25 cellular contexts compared by ENCODE assay signal in the genomic region with DNA sequence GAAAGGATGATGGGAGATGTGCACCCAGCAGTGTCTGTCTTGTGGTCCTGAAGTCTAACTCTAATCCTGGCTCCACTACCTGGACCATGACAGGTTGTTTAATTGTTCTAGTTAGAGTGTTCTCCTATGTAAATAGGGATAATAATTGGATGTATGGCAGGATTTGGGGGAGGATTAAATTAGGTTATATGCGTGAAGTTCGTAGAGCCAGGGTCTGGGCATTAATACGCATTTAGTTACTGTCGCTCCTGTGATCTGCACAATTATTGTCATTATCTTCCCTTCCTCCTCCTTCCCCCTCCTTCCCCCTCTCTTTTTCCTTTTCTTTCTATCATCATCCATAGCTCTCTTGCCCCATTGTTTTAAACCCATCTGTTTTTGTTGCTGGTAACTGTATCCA.
DNase-seq lines count a peak whose midpoint lies in the region; ATAC-seq, FAIRE-seq and TF ChIP-seq lines count a peak whose summit lies in the region.
"Had no signal": no experiment of that assay in that cellular context is flagged by ENCODE, and none has a peak within 500 bp of the region (broad histone marks: within the 10 kb centered on the region; RNA-seq: fewer than 3 reads in every experiment).

No MANE protein-coding gene starts in this region.

- TF ChIP-seq EP300 in HepG2 (IDR thresholded peaks at IDR 0.05; ENCODE audit: low read depth in 2 of 2, low read length in 2 of 2) (no peak), HepG2 (CRISPR knock-in tag; IDR thresholded peaks at IDR 0.05; ENCODE audit: borderline replicate concordance) (no peak)

- no peak overlapping the region for H3K56ac ChIP-seq in mesendoderm (ENCODE audit: low read length)

- ATAC-seq in HepG2 (no peak), right lobe of liver (no peak), GM21786 (IDR thresholded peaks at IDR 0.05; ENCODE audit: unreplicated experiment) (no peak)
- ATAC-seq: A549, GM12878 had no signal

- H4K20me1 ChIP-seq in HepG2 (ENCODE audit: insufficient read depth, low read length) (no peaks in the 10 kb centered on the region), smooth muscle cell (ENCODE audit: low read depth) (no peaks in the 10 kb centered on the region), GM23248 (ENCODE audit: insufficient read depth) (no peaks in the 10 kb centered on the region)
- H4K20me1 ChIP-seq: BLaER1 had no signal

- TF ChIP-seq RAD21 in HepG2 (CRISPR knock-in tag; IDR thresholded peaks at IDR 0.05), result no peak

- TF ChIP-seq POLR2A in HepG2 (IDR thresholded peaks at IDR 0.05; ENCODE audit: insufficient read depth in 1 of 2, low read depth in 2 of 2, low read length in 2 of 2), result no peak
- TF ChIP-seq POLR2A in right lobe of liver (IDR thresholded peaks at IDR 0.05), result no peak

- H3K23ac ChIP-seq in mesendoderm (ENCODE audit: low read length), result no peak overlapping the region

- H3K79me2 ChIP-seq in HepG2 (ENCODE audit: insufficient read depth, low read length) (no peaks in the 10 kb centered on the region), mesendoderm (ENCODE audit: control insufficient read depth, insufficient read depth, low read length) (no peaks in the 10 kb centered on the region), smooth muscle cell (ENCODE audit: low read depth) (no peaks in the 10 kb centered on the region), GM23248 (ENCODE audit: insufficient read depth) (no peaks in the 10 kb centered on the region)

- no peaks in the 10 kb centered on the region for H3K79me1 ChIP-seq in mesendoderm (ENCODE audit: low read length)

- DNase-seq in HepG2 (ENCODE audit: low spot score) (no peak), right lobe of liver (no peak), fibroblast of villous mesenchyme (ENCODE audit: low read depth) (no peak), mesendoderm (no peak), smooth muscle cell (lab: John Stamatoyannopoulos, UW; ENCODE audit: unreplicated experiment) (no peak), ascending aorta (ENCODE audit: low spot score in 2 of 2) (no peak), GM23248 (no peak)
- DNase-seq: BE2C; CD4-positive, alpha-beta memory T cell; CD4-positive, CD25-positive, alpha-beta regulatory T cell; CD8-positive, alpha-beta memory T cell; COR-L47; DMS 273 treated with DMSO at 0.1 percent for 48 hours; DMS153; DMS79; DND-41; EL; GDM1 had no signal

- no peaks in the 10 kb centered on the region for H3K9me2 ChIP-seq in GM23248 (ENCODE audit: insufficient read depth)

- in situ Hi-C loops in HepG2 (cut with HindIII; ENCODE audit: extremely low pct_ligation_motif_present, low pct_unique_long_range_greater_than_20kb), result no loop called here
- in situ Hi-C loops in GM23248 (cut with MboI), result no loop called here

- no peak overlapping the region for H2BK120ac ChIP-seq in mesendoderm (ENCODE audit: low read depth, low read length)

- H2AFZ ChIP-seq in HepG2 (ENCODE audit: low read length) (no peak overlapping the region), smooth muscle cell (ENCODE audit: low read depth) (no peak overlapping the region), GM23248 (no peak overlapping the region)

- H3K4me3 ChIP-seq in HepG2 (replicated peaks in 1 of 3; ENCODE audit: insufficient read depth in 1 of 3, low read depth in 2 of 3, low read length in 3 of 3) (no peak overlapping the region), right lobe of liver (no peak overlapping the region), fibroblast of villous mesenchyme (ENCODE audit: low read depth, low read length) (peak overlapping the region; percentile 50), mesendoderm (ENCODE audit: low read length) (no peak overlapping the region), smooth muscle cell (no peak overlapping the region), ascending aorta (no peak overlapping the region), GM23248 (no peak overlapping the region)
- H3K4me3 ChIP-seq: A549, BLaER1, GM12878 had no signal

- intact Hi-C loops in HepG2 (cut with micrococcal nuclease; ENCODE audit: unreplicated experiment) (no loop called here), right lobe of liver (cut with DNase I) (no loop called here), ascending aorta (cut with DNase I) (no loop called here)

- POLR2A ChIA-PET in HepG2 (lab: Yijun Ruan, JAX), result no interaction called here

- H3K9ac ChIP-seq in HepG2 (ENCODE audit: insufficient read depth, low read depth, low read length) (no peak overlapping the region), mesendoderm (ENCODE audit: low read length) (no peak overlapping the region), smooth muscle cell (ENCODE audit: low read depth) (no peak overlapping the region), GM23248 (no peak overlapping the region)
- H3K9ac ChIP-seq: BLaER1 had no signal

- no peak overlapping the region for H4K5ac ChIP-seq in mesendoderm (ENCODE audit: low read length)

- H3K27ac ChIP-seq in HepG2 (ENCODE audit: extremely low read length, insufficient read depth, low read length), result no peak overlapping the region
- no peak overlapping the region for H3K27ac ChIP-seq in right lobe of liver
- no peak overlapping the region for H3K27ac ChIP-seq in mesendoderm (ENCODE audit: low read depth, low read length)
- no peak overlapping the region for H3K27ac ChIP-seq in smooth muscle cell (ENCODE audit: low read depth)
- H3K27ac ChIP-seq in ascending aorta, result no peak overlapping the region
- no peak overlapping the region for H3K27ac ChIP-seq in GM23248
- H3K27ac ChIP-seq: 22Rv1, A549, BLaER1 had no signal

- peaks cover 10% of the 10 kb centered on the region for H3K4me1 ChIP-seq in HepG2 (ENCODE audit: insufficient read depth, low read length)
- peaks cover 0 to 14% (median 3%) of the 10 kb centered on the region in 4 donors for H3K4me1 ChIP-seq in right lobe of liver
- peaks cover 31% of the 10 kb centered on the region for H3K4me1 ChIP-seq in mesendoderm (ENCODE audit: control insufficient read depth, low read depth, low read length)
- peaks cover 23% of the 10 kb centered on the region for H3K4me1 ChIP-seq in smooth muscle cell (ENCODE audit: low read depth)
- no peaks in the 10 kb centered on the region for H3K4me1 ChIP-seq in ascending aorta
- H3K4me1 ChIP-seq in GM23248 (ENCODE audit: insufficient read depth), result no peaks in the 10 kb centered on the region
- H3K4me1 ChIP-seq: A549, BE2C had no signal

- no peak overlapping the region for H2AK5ac ChIP-seq in mesendoderm (ENCODE audit: low read length)

- BruUV-seq in HepG2 (replicated peaks; lab: Mats Ljungman, UMichigan), result no TSS peak

- TF ChIP-seq CTCF in HepG2 (CRISPR knock-in tag; IDR thresholded peaks at IDR 0.05), result no peak
- TF ChIP-seq CTCF in right lobe of liver (IDR thresholded peaks at IDR 0.05), result no peak
- no peak for TF ChIP-seq CTCF in fibroblast of villous mesenchyme (IDR thresholded peaks at IDR 0.05; ENCODE audit: insufficient read depth, low read depth, low read length)
- TF ChIP-seq CTCF in smooth muscle cell (IDR thresholded peaks at IDR 0.05; ENCODE audit: borderline replicate concordance, insufficient read depth, poor library complexity, severe bottlenecking), result no peak
- no peak for TF ChIP-seq CTCF in ascending aorta (IDR thresholded peaks at IDR 0.05)

- H3K18ac ChIP-seq in mesendoderm (ENCODE audit: low read length), result no peak overlapping the region

- H3F3A ChIP-seq in smooth muscle cell (ENCODE audit: low read depth) (no peaks in the 10 kb centered on the region), GM23248 (ENCODE audit: insufficient read depth) (no peaks in the 10 kb centered on the region)

- no peak overlapping the region for H4K8ac ChIP-seq in mesendoderm (ENCODE audit: low read depth, low read length)

- H3K27me3 ChIP-seq in HepG2 (ENCODE audit: control insufficient read depth in 1 of 2, insufficient read depth in 2 of 2, low read length in 2 of 2) (no peaks in the 10 kb centered on the region), right lobe of liver (no peaks in the 10 kb centered on the region), mesendoderm (ENCODE audit: insufficient read depth, low read length, poor library complexity) (no peaks in the 10 kb centered on the region), smooth muscle cell (ENCODE audit: low read depth) (no peaks in the 10 kb centered on the region), ascending aorta (no peaks in the 10 kb centered on the region), GM23248 (replicated peaks; ENCODE audit: insufficient read depth) (no peaks in the 10 kb centered on the region)
- H3K27me3 ChIP-seq: BE2C, BLaER1 had no signal

- H3K4me2 ChIP-seq in HepG2 (ENCODE audit: low read depth, low read length) (no peak overlapping the region), mesendoderm (ENCODE audit: low read length) (no peak overlapping the region), smooth muscle cell (peak overlapping the region; percentile 50), GM23248 (ENCODE audit: unreplicated experiment) (no peak overlapping the region)
- H3K4me2 ChIP-seq: A549 had no signal

- peak overlapping the region; percentile 15 for H2BK5ac ChIP-seq in mesendoderm (ENCODE audit: low read length)

- CTCF ChIA-PET in HepG2 (lab: Yijun Ruan, JAX; ENCODE audit: low intra/inter-chr PET ratio, low total read pairs), result no interaction called here

- no peak overlapping the region for H2BK15ac ChIP-seq in mesendoderm (replicated peaks; ENCODE audit: low read depth)

- 97% methylated on average over 4 of the region's 4 CpGs for WGBS in HepG2 (ENCODE audit: low lambda C conversion rate)
- 98% methylated on average over 4 of the region's 4 CpGs for WGBS in right lobe of liver (ENCODE audit: insufficient coverage, low coverage, low lambda C conversion rate, missing lambda C conversion rate)
- 100% methylated on average over 2 of the region's 4 CpGs for WGBS in mesendoderm (ENCODE audit: extremely low coverage, insufficient coverage, low lambda C conversion rate)
- WGBS in smooth muscle cell (ENCODE audit: low lambda C conversion rate), result 97% methylated on average over 4 of the region's 4 CpGs
- WGBS in GM23248 (ENCODE audit: low coverage in 1 of 2, low lambda C conversion rate in 2 of 2, missing lambda C conversion rate in 2 of 2), 2 experiments, result 86% methylated on average over 4 of the region's 4 CpGs

- H3K4ac ChIP-seq in mesendoderm (ENCODE audit: low read depth, low read length), result no peak overlapping the region

- H3K36me3 ChIP-seq in HepG2 (replicated peaks in 1 of 2; ENCODE audit: control insufficient read depth in 1 of 2, insufficient read depth in 2 of 2, low read length in 2 of 2) (no peaks in the 10 kb centered on the region), right lobe of liver (no peaks in the 10 kb centered on the region), mesendoderm (ENCODE audit: control insufficient read depth, insufficient read depth, low read length) (no peaks in the 10 kb centered on the region), smooth muscle cell (ENCODE audit: low read depth) (no peaks in the 10 kb centered on the region), ascending aorta (no peaks in the 10 kb centered on the region), GM23248 (ENCODE audit: low read depth) (no peaks in the 10 kb centered on the region)
- H3K36me3 ChIP-seq: BE2C, BLaER1 had no signal

- no peak for FAIRE-seq in HepG2 (lab: Jason Lieb, UNC)
- FAIRE-seq: A549, GM12878, GM12892, GM18507 had no signal

- H3K9me3 ChIP-seq in HepG2 (ENCODE audit: low read length) (no peaks in the 10 kb centered on the region), right lobe of liver (no peaks in the 10 kb centered on the region), smooth muscle cell (replicated peaks; ENCODE audit: low read depth) (no peaks in the 10 kb centered on the region), ascending aorta (no peaks in the 10 kb centered on the region), GM23248 (ENCODE audit: low read depth) (no peaks in the 10 kb centered on the region)
- H3K9me3 ChIP-seq: A549, BE2C, BLaER1 had no signal
